Comparison of ENCODE assay signal across 37 cellular contexts in the genomic region with DNA sequence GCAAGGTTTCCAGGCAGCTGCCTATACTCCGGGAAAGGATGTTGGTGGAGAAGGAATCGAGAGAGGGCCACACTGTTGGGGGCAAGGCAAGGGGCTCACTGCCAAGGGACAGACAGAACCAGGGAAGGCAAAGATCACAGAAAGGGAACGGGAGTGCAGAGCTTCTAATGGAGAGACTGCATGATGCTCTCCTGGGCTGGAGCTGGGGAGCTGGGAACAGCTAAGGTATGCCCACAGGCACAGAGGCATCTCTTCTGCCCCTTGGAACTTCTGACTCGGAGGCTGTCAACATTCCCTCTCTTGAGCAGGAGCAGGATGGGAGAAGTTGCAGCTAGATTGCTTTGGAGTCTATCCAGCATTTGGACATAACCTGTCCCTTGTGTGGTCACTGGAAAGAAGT. TPM values are rescaled to one million over a fixed set of nuclear protein-coding genes. Genes with fewer than 3 reads are reported as not detected.
"Had no signal": no experiment of that assay in that cellular context is flagged by ENCODE, and none has a peak within 500 bp of the region (broad histone marks: within the 10 kb centered on the region; RNA-seq: fewer than 3 reads in every experiment).

No MANE protein-coding gene starts in this region.

- H3K4me1 Mint-ChIP-seq: brain, WTC11 had no signal

- H3K36me3 Mint-ChIP-seq: activated CD4-positive, alpha-beta memory T cell treated with anti-CD3 and anti-CD28 coated beads for 36 hours; activated CD8-positive, alpha-beta memory T cell treated with anti-CD3 and anti-CD28 coated beads, Interleukin-2, amount 10 ng/mL, durations not matched to agents 7 days and 5 days; activated naive CD8-positive, alpha-beta T cell treated with anti-CD3 and anti-CD28 coated beads, Interleukin-2, amount 10 ng/mL, durations not matched to agents 7 days and 5 days; brain; WTC11 had no signal

- H3K9me3 Mint-ChIP-seq: activated T-cell treated with anti-CD3 and anti-CD28 coated beads, Interleukin-2, amount 50 U/mL, for 24 hours had no signal

- H3K4me3 Mint-ChIP-seq: activated CD4-positive, alpha-beta memory T cell treated with anti-CD3 and anti-CD28 coated beads for 36 hours; activated CD8-positive, alpha-beta memory T cell treated with anti-CD3 and anti-CD28 coated beads, Interleukin-2, amount 10 ng/mL, durations not matched to agents 7 days and 5 days; activated CD8-positive, alpha-beta T cell treated with anti-CD3 and anti-CD28 coated beads, Interleukin-2, amount 10 ng/mL, durations not matched to agents 7 days and 5 days; activated naive CD4-positive, alpha-beta T cell treated with anti-CD3 and anti-CD28 coated beads, Interleukin-2, amount 10 ng/mL, durations not matched to agents 7 days and 5 days; activated naive CD8-positive, alpha-beta T cell treated with anti-CD3 and anti-CD28 coated beads, Interleukin-2, amount 10 ng/mL, durations not matched to agents 7 days and 5 days; activated T-cell treated with anti-CD3 and anti-CD28 coated beads, Interleukin-2, amount 50 U/mL, for 24 hours; activated T-cell treated with anti-CD3 and anti-CD28 coated beads, Interleukin-2, amount 50 U/mL, for 72 hours; brain; WTC11 had no signal

- H3K4me1 ChIP-seq: ascending aorta, breast epithelium, gastroesophageal sphincter had no signal

- H3K4me3 ChIP-seq: ascending aorta, breast epithelium, cardiac muscle cell, colonic mucosa, esophagus squamous epithelium, gastroesophageal sphincter had no signal

- H3K27ac Mint-ChIP-seq: activated CD4-positive, alpha-beta memory T cell treated with anti-CD3 and anti-CD28 coated beads for 36 hours; activated CD8-positive, alpha-beta memory T cell treated with anti-CD3 and anti-CD28 coated beads, Interleukin-2, amount 10 ng/mL, durations not matched to agents 7 days and 5 days; activated CD8-positive, alpha-beta T cell treated with anti-CD3 and anti-CD28 coated beads, Interleukin-2, amount 10 ng/mL, durations not matched to agents 7 days and 5 days; activated naive CD4-positive, alpha-beta T cell treated with anti-CD3 and anti-CD28 coated beads, Interleukin-2, amount 10 ng/mL, durations not matched to agents 7 days and 5 days; activated naive CD4-positive, alpha-beta T cell treated with anti-CD3 and anti-CD28 coated beads, Interleukin-2, amount 50 U/mL, for 72 hours; activated naive CD8-positive, alpha-beta T cell treated with anti-CD3 and anti-CD28 coated beads, Interleukin-2, amount 10 ng/mL, durations not matched to agents 7 days and 5 days; activated T-cell treated with anti-CD3 and anti-CD28 coated beads, Interleukin-2, amount 50 U/mL, for 24 hours; activated T-cell treated with anti-CD3 and anti-CD28 coated beads, Interleukin-2, amount 50 U/mL, for 72 hours; brain; WTC11 had no signal

- H3K27me3 Mint-ChIP-seq: activated CD4-positive, alpha-beta memory T cell treated with anti-CD3 and anti-CD28 coated beads for 36 hours; activated T-cell treated with anti-CD3 and anti-CD28 coated beads, Interleukin-2, amount 50 U/mL, for 24 hours had no signal

- H3K27me3 ChIP-seq: ascending aorta, breast epithelium, cardiac muscle cell, colonic mucosa had no signal

- ATAC-seq: activated CD8-positive, alpha-beta memory T cell treated with anti-CD3 and anti-CD28 coated beads, Interleukin-2, amount 10 ng/mL, durations not matched to agents 7 days and 5 days; activated CD8-positive, alpha-beta T cell treated with anti-CD3 and anti-CD28 coated beads, Interleukin-2, amount 10 ng/mL, durations not matched to agents 7 days and 5 days; activated naive CD4-positive, alpha-beta T cell treated with anti-CD3 and anti-CD28 coated beads, Interleukin-2, amount 50 U/mL, for 72 hours; activated T-cell treated with anti-CD3 and anti-CD28 coated beads, Interleukin-2, amount 50 U/mL, for 72 hours; gastroesophageal sphincter; WTC11 had no signal

- H3K36me3 ChIP-seq: ascending aorta, breast epithelium, cardiac muscle cell, colonic mucosa, esophagus squamous epithelium, gastroesophageal sphincter had no signal

- DNase-seq: activated CD4-positive, alpha-beta memory T cell treated with anti-CD3 and anti-CD28 coated beads for 36 hours; activated CD4-positive, alpha-beta T cell treated with anti-CD3 and anti-CD28 coated beads for 1 hour; activated CD4-positive, alpha-beta T cell treated with anti-CD3 and anti-CD28 coated beads for 4 hours; activated CD8-positive, alpha-beta memory T cell treated with anti-CD3 and anti-CD28 coated beads, Interleukin-2, amount 10 ng/mL, durations not matched to agents 7 days and 5 days; activated CD8-positive, alpha-beta memory T cell treated with anti-CD3 and anti-CD28 coated beads, Interleukin-2, amount 50 U/mL, for 4 hours; activated CD8-positive, alpha-beta T cell treated with anti-CD3 and anti-CD28 coated beads, Interleukin-2, amount 10 ng/mL, durations not matched to agents 7 days and 5 days; activated gamma-delta T cell; activated naive CD4-positive, alpha-beta T cell; activated naive CD4-positive, alpha-beta T cell treated with anti-CD3 and anti-CD28 coated beads, Interleukin-2, amount 10 ng/mL, durations not matched to agents 7 days and 5 days; activated naive CD8-positive, alpha-beta T cell treated with anti-CD3 and anti-CD28 coated beads, Interleukin-2, amount 10 ng/mL, durations not matched to agents 7 days and 5 days; activated T-cell treated with anti-CD3 and anti-CD28 coated beads for 4 hours; activated T-cell treated with anti-CD3 and anti-CD28 coated beads, Interleukin-2, amount 50 U/mL, for 24 hours; activated T-cell treated with anti-CD3 and anti-CD28 coated beads, Interleukin-2, amount 50 U/mL, for 72 hours; central memory CD4-positive, alpha-beta T cell; cerebellar nuclear complex; colonic mucosa; effector CD8-positive, alpha-beta T cell; esophagus squamous epithelium; foreskin melanocyte; T-helper 2 cell had no signal

- H3K9me3 ChIP-seq: ascending aorta, breast epithelium, colonic mucosa, esophagus squamous epithelium had no signal

- H3K27ac ChIP-seq: ascending aorta, breast epithelium, cardiac muscle cell, colonic mucosa, epithelial cell of prostate, esophagus squamous epithelium, gastroesophageal sphincter, VCaP had no signal

RNA-seq across cellular contexts. Expression of gene FFAR2, which starts 22.4 kb away (rescaled TPM):
- total RNA-seq: activated CD4-positive, alpha-beta memory T cell treated with anti-CD3 and anti-CD28 coated beads for 36 hours; activated CD8-positive, alpha-beta memory T cell treated with anti-CD3 and anti-CD28 coated beads for 36 hours; activated CD8-positive, alpha-beta memory T cell treated with anti-CD3 and anti-CD28 coated beads, Interleukin-2, amount 10 ng/mL, durations not matched to agents 7 days and 5 days; activated CD8-positive, alpha-beta T cell treated with anti-CD3 and anti-CD28 coated beads, Interleukin-2, amount 10 ng/mL, durations not matched to agents 7 days and 5 days; activated naive CD4-positive, alpha-beta T cell treated with anti-CD3 and anti-CD28 coated beads, Interleukin-2, amount 50 U/mL, for 72 hours; activated naive CD8-positive, alpha-beta T cell treated with anti-CD3 and anti-CD28 coated beads, Interleukin-2, amount 10 ng/mL, durations not matched to agents 7 days and 5 days; activated T-cell treated with anti-CD3 and anti-CD28 coated beads, Interleukin-2, amount 50 U/mL, for 72 hours; ascending aorta; cardiac muscle cell; dermis microvascular lymphatic vessel endothelial cell; endothelial cell of umbilical vein; fibroblast of lung; fibroblast of villous mesenchyme; glomerular endothelial cell; T-helper 1 cell treated with Interleukin-12 subunit alpha and Interleukin-12 subunit beta and Interleukin-4 antibody, amounts not matched to agents 30 ng/mL and 1 ng/mL, for 36 hours; WTC11 had no signal
- polyA plus RNA-seq: cardiac muscle cell, endothelial cell of umbilical vein, fibroblast of lung had no signal

RNA-seq across cellular contexts. Expression of gene GPR42, which starts 54.8 kb away (rescaled TPM):
- total RNA-seq: activated CD8-positive, alpha-beta memory T cell treated with anti-CD3 and anti-CD28 coated beads for 36 hours; activated CD8-positive, alpha-beta T cell treated with anti-CD3 and anti-CD28 coated beads, Interleukin-2, amount 10 ng/mL, durations not matched to agents 7 days and 5 days; activated naive CD8-positive, alpha-beta T cell treated with anti-CD3 and anti-CD28 coated beads, Interleukin-2, amount 10 ng/mL, durations not matched to agents 7 days and 5 days; ascending aorta; colonic mucosa; dermis microvascular lymphatic vessel endothelial cell; endothelial cell of umbilical vein; esophagus squamous epithelium; fibroblast of lung; fibroblast of villous mesenchyme; gastroesophageal sphincter; glomerular endothelial cell; WTC11 had no signal
- polyA plus RNA-seq: cardiac muscle cell, endothelial cell of umbilical vein, esophagus, fibroblast of lung had no signal
